9 cellular contexts compared by ENCODE assay signal in the genomic region with DNA sequence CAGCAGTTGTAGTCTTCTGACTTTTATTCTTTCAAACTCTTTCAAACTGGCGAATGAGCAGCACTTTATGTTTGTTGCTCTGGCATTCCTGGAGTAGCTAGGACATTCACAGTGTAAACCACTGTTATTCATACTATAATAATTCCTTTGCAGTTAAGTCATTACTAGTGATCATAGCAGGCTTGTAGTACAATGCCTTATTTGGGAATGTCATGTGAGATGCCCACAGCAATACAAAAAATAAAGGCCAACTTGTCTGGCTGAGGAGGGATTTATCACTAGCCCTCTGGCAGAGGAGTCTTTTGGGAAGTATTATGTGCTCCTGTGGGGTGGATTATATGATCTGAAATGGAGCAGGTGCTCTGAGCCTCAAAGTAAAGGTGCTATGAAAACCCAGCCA.
DNase-seq lines count a peak whose midpoint lies in the region; ATAC-seq and TF ChIP-seq lines count a peak whose summit lies in the region.
"Had no signal": no experiment of that assay in that cellular context is flagged by ENCODE, and none has a peak within 500 bp of the region (broad histone marks: within the 10 kb centered on the region; RNA-seq: fewer than 3 reads in every experiment).

No MANE protein-coding gene starts in this region.

- H3K27me3 Mint-ChIP-seq in osteocyte (ENCODE audit: unreplicated experiment) = no peaks in the 10 kb centered on the region
- no peaks in the 10 kb centered on the region for H3K27me3 Mint-ChIP-seq in activated T-helper 17 cell treated with anti-CD3 and anti-CD28 coated beads, Interleukin-2, amount 50 U/mL, for 72 hours
- no peaks in the 10 kb centered on the region for H3K27me3 Mint-ChIP-seq in CD4-positive, alpha-beta T cell

- peak overlapping the region; percentile 46 for H3K4me3 Mint-ChIP-seq in osteocyte (ENCODE audit: unreplicated experiment)
- H3K4me3 Mint-ChIP-seq in activated T-helper 17 cell treated with anti-CD3 and anti-CD28 coated beads, Interleukin-2, amount 50 U/mL, for 72 hours = no peak overlapping the region
- no peak overlapping the region for H3K4me3 Mint-ChIP-seq in CD4-positive, alpha-beta T cell

- peak; percentile 77 for DNase-seq in AG20443 (ENCODE audit: low spot score)
- DNase-seq in RKO (ENCODE audit: low spot score) = peak; percentile 89
- peak; percentile 93 for DNase-seq in fibroblast of the aortic adventitia (ENCODE audit: low read depth)
- no peak for DNase-seq in osteocyte (ENCODE audit: extremely low spot score, unreplicated experiment)
- no peak for DNase-seq in CD4-positive, alpha-beta T cell
- DNase-seq in anterior cingulate cortex (lab: John Stamatoyannopoulos, UW) = no peak
- DNase-seq: GF-D8 had no signal

- H3K27me3 ChIP-seq in CD4-positive, alpha-beta T cell (ENCODE audit: control insufficient read depth, insufficient read depth, low read length) = no peaks in the 10 kb centered on the region

- peak overlapping the region; percentile 92 for H3K27ac Mint-ChIP-seq in osteocyte (ENCODE audit: unreplicated experiment)
- H3K27ac Mint-ChIP-seq in activated T-helper 17 cell treated with anti-CD3 and anti-CD28 coated beads, Interleukin-2, amount 50 U/mL, for 72 hours = no peak overlapping the region
- no peak overlapping the region for H3K27ac Mint-ChIP-seq in CD4-positive, alpha-beta T cell

- POLR2A ChIA-PET in CD4-positive, alpha-beta T cell (lab: Charles Lee) = no interaction called here

- CTCF ChIA-PET in CD4-positive, alpha-beta T cell (lab: Charles Lee) = no interaction called here

- TF ChIP-seq CTCF in fibroblast of the aortic adventitia (IDR thresholded peaks at IDR 0.05; ENCODE audit: insufficient read depth, low read length) (no peak), osteocyte (IDR thresholded peaks at IDR 0.05) (no peak)
- no peak for TF ChIP-seq CTCF in CD4-positive, alpha-beta T cell (IDR thresholded peaks at IDR 0.05)

- H3K4me3 ChIP-seq in fibroblast of the aortic adventitia (ENCODE audit: low read depth, low read length) = no peak overlapping the region

- peaks cover under 1% of the 10 kb centered on the region for H3K9me3 Mint-ChIP-seq in osteocyte (ENCODE audit: unreplicated experiment)
- no peaks in the 10 kb centered on the region for H3K9me3 Mint-ChIP-seq in activated T-helper 17 cell treated with anti-CD3 and anti-CD28 coated beads, Interleukin-2, amount 50 U/mL, for 72 hours
- H3K9me3 Mint-ChIP-seq in CD4-positive, alpha-beta T cell = no peaks in the 10 kb centered on the region

- ATAC-seq in activated T-helper 17 cell treated with anti-CD3 and anti-CD28 coated beads, Interleukin-2, amount 50 U/mL, for 72 hours (replicated peaks) = no peak
- no peak for ATAC-seq in CD4-positive, alpha-beta T cell (ENCODE audit: poor library complexity)
- ATAC-seq in GM21825 (IDR thresholded peaks at IDR 0.05; ENCODE audit: unreplicated experiment) = no peak

- H3K9me3 ChIP-seq in CD4-positive, alpha-beta T cell (ENCODE audit: control insufficient read depth, low read length) = no peaks in the 10 kb centered on the region

- H3K36me3 Mint-ChIP-seq in osteocyte (ENCODE audit: unreplicated experiment) = peaks cover 2% of the 10 kb centered on the region
- H3K36me3 Mint-ChIP-seq in activated T-helper 17 cell treated with anti-CD3 and anti-CD28 coated beads, Interleukin-2, amount 50 U/mL, for 72 hours (ENCODE audit: low read depth) = no peaks in the 10 kb centered on the region
- no peaks in the 10 kb centered on the region for H3K36me3 Mint-ChIP-seq in CD4-positive, alpha-beta T cell (ENCODE audit: low read depth)

- intact Hi-C loops in CD4-positive, alpha-beta T cell (cut with DNase I, micrococcal nuclease) = no loop called here

- H3K4me1 Mint-ChIP-seq in osteocyte (ENCODE audit: unreplicated experiment) = peaks cover 54% of the 10 kb centered on the region
- H3K4me1 Mint-ChIP-seq in activated T-helper 17 cell treated with anti-CD3 and anti-CD28 coated beads, Interleukin-2, amount 50 U/mL, for 72 hours = no peaks in the 10 kb centered on the region
- H3K4me1 Mint-ChIP-seq in CD4-positive, alpha-beta T cell (ENCODE audit: low read depth) = no peaks in the 10 kb centered on the region

- H3K27ac ChIP-seq in CD4-positive, alpha-beta T cell (ENCODE audit: low read depth, low read length) = no peak overlapping the region

Comparison
In these comparisons a context has a peak if more than half of its experiments do, and no peak if none do; other contexts are left out.
1. DNase-seq: peak in AG20443 (single experiment), RKO (single experiment) and fibroblast of the aortic adventitia (single experiment); none in osteocyte (single experiment), CD4-positive, alpha-beta T cell (0 of 10) and anterior cingulate cortex (0 of 58).